Comparison of ENCODE assay signal across 1 cellular context in genomic region chr12:111819191-111820158, GRCh38.
TF ChIP-seq lines count a peak whose summit lies in the region.

No MANE protein-coding gene starts in this region.

TF ChIP-seq in SK-N-SH treated with all-trans-retinoic acid at 6 μM for 48 hours, 23 proteins besides CTCF, POLR2A, EP300 and RAD21 (continued from another document):
- no peak for TF ChIP-seq CSRNP3 (CRISPR knock-in tag; IDR thresholded peaks at IDR 0.05)
- TF ChIP-seq ARNTL (CRISPR knock-in tag; IDR thresholded peaks at IDR 0.05; ENCODE audit: borderline replicate concordance, low read depth) = no peak
- no peak for TF ChIP-seq ESRRG (CRISPR knock-in tag; IDR thresholded peaks at IDR 0.05)
